Comparison of ENCODE assay signal across 8 cellular contexts in genomic region chr17:2853111-2853721, GRCh38. TPM values are rescaled to one million over a fixed set of nuclear protein-coding genes. Genes with fewer than 3 reads are reported as not detected.
DNase-seq lines count a peak whose midpoint lies in the region; TF ChIP-seq lines count a peak whose summit lies in the region.

No MANE protein-coding gene starts in this region.

- H3K4me3 ChIP-seq in WI38 (ENCODE audit: low read depth, low read length) (peak overlapping the region; percentile 81), lower leg skin (ENCODE audit: low read depth, poor library complexity, severe bottlenecking) (peak overlapping the region; percentile 37), stomach (peak overlapping the region; percentile 63 to 74 (median 66))

- 0% methylated on average over 11 to 57 of the region's 76 CpGs for WGBS in lower leg skin, 2 donors
- WGBS in stomach, 5 donors, result 0 to 6% (median 3%) methylated on average over 25 to 76 of the region's 76 CpGs

- intact Hi-C loops in dendritic cell treated with granulocyte-macrophage colony-stimulating factor and Interleukin-4, amounts not matched to agents 40 ng/mL and 50 ng/mL, for 4 days (cut with micrococcal nuclease), result no loop called here
- intact Hi-C loops in lower leg skin (cut with DNase I; ENCODE audit: low total_unique reads), result loop anchor here (10.0 kb wide), 1 partner anchor 152 kb away; no protein-coding TSS in a partner anchor
- intact Hi-C loops in stomach (cut with DNase I; ENCODE audit: low total_unique reads), result loop anchor here (5.0 kb wide), 1 partner anchor 154 kb away; no protein-coding TSS in a partner anchor

- peaks cover 36% of the 10 kb centered on the region for H3K4me1 Mint-ChIP-seq in dendritic cell treated with granulocyte-macrophage colony-stimulating factor and Interleukin-4, amounts not matched to agents 40 ng/mL and 50 ng/mL, for 4 days (ENCODE audit: low read depth)

- peaks cover 16% of the 10 kb centered on the region for H3K36me3 Mint-ChIP-seq in dendritic cell treated with granulocyte-macrophage colony-stimulating factor and Interleukin-4, amounts not matched to agents 40 ng/mL and 50 ng/mL, for 4 days (ENCODE audit: low read depth)

- no peaks in the 10 kb centered on the region for H3K36me3 ChIP-seq in stomach

- H3K4me3 Mint-ChIP-seq in dendritic cell treated with granulocyte-macrophage colony-stimulating factor and Interleukin-4, amounts not matched to agents 40 ng/mL and 50 ng/mL, for 4 days, result peak overlapping the region; percentile 67

- no peak for TF ChIP-seq EP300 in stomach (IDR thresholded peaks at IDR 0.05)

- no peaks in the 10 kb centered on the region for H3K9me3 ChIP-seq in stomach

- H3K9me3 Mint-ChIP-seq in dendritic cell treated with granulocyte-macrophage colony-stimulating factor and Interleukin-4, amounts not matched to agents 40 ng/mL and 50 ng/mL, for 4 days, result no peaks in the 10 kb centered on the region

- H3K4me1 ChIP-seq in stomach, result peaks cover 30 to 58% (median 35%) of the 10 kb centered on the region in 4 donors

- peak overlapping the region; percentile 64 to 94 (median 89) for H3K27ac ChIP-seq in stomach

- TF ChIP-seq CTCF in WI38 (IDR thresholded peaks at IDR 0.05; ENCODE audit: low read depth, low read length) (no peak), lower leg skin (IDR thresholded peaks at IDR 0.05) (no peak), stomach (IDR thresholded peaks at IDR 0.05) (no peak)

- peaks cover 40% of the 10 kb centered on the region for H3K27me3 Mint-ChIP-seq in dendritic cell treated with granulocyte-macrophage colony-stimulating factor and Interleukin-4, amounts not matched to agents 40 ng/mL and 50 ng/mL, for 4 days

- no peak overlapping the region for H3K27ac Mint-ChIP-seq in dendritic cell treated with granulocyte-macrophage colony-stimulating factor and Interleukin-4, amounts not matched to agents 40 ng/mL and 50 ng/mL, for 4 days

- DNase-seq in DMS 273 (lab: John Stamatoyannopoulos, UW; ENCODE audit: unreplicated experiment), result peak; percentile 64
- no peak for DNase-seq in DMS 273 treated with DMSO at 0.1 percent for 48 hours (lab: John Stamatoyannopoulos, UW)
- peak in 1 of 2 donors; percentile 88 for DNase-seq in lower leg skin (ENCODE audit: low spot score in 2 of 2)
- peak; percentile 68 for DNase-seq in stomach
- no peak for DNase-seq in hippocampal formation (lab: John Stamatoyannopoulos, UW)
- DNase-seq in superior temporal gyrus (ENCODE audit: extremely low spot score), result no peak

- H3K27me3 ChIP-seq in stomach, result peaks cover 0 to 40% (median 12%) of the 10 kb centered on the region in 3 donors

- TF ChIP-seq POLR2A in lower leg skin (IDR thresholded peaks at IDR 0.05) (no peak), stomach (IDR thresholded peaks at IDR 0.05) (no peak)

RNA-seq across cellular contexts. Expression of gene RAP1GAP2, which starts 57.0 kb away (rescaled TPM):
- total RNA-seq in lower leg skin (10 to 100 TPM in 3 of 4 donors, 1 to 10 TPM in 1; 9.2 to 15.3 (median 12.8) TPM), stomach (10 to 100 TPM; 26.4 to 92.4 (median 50.7) TPM)
- 10 to 100 TPM; 11.8 to 25.0 (median 17.9) TPM for polyA plus RNA-seq in stomach

Comparison
In these comparisons a context has a peak if more than half of its experiments do, and no peak if none do; other contexts are left out.
1. DNase-seq: peak in DMS 273 (single experiment) and stomach (single experiment); none in DMS 273 treated with DMSO at 0.1 percent for 48 hours (single experiment), hippocampal formation (0 of 2) and superior temporal gyrus (single experiment).
2. Peak in every context shown above with its lines, with median percentiles within 50 percentile points of each other: H3K4me3 ChIP-seq.